ENCODE assay signal across 9 cellular contexts in genomic region chr16:85306071-85306792, GRCh38.
DNase-seq lines count a peak whose midpoint lies in the region; TF ChIP-seq lines count a peak whose summit lies in the region.
"Had no signal": no experiment of that assay in that cellular context is flagged by ENCODE, and none has a peak within 500 bp of the region (broad histone marks: within the 10 kb centered on the region; RNA-seq: fewer than 3 reads in every experiment).

No MANE protein-coding gene starts in this region.

- no peaks in the 10 kb centered on the region for H3K36me3 Mint-ChIP-seq in HFFc6 (ENCODE audit: low read depth)

- H3K27ac Mint-ChIP-seq in HFFc6: peak overlapping the region; percentile 82

- peaks cover 4% of the 10 kb centered on the region; the same call in 1 of the 2 replicates for H3K27me3 Mint-ChIP-seq in HFFc6 (ENCODE audit: insufficient read depth)

- no peak for TF ChIP-seq CTCF in HFFc6 (IDR thresholded peaks at IDR 0.05)
- no peak for TF ChIP-seq CTCF in fibroblast of villous mesenchyme (IDR thresholded peaks at IDR 0.05; ENCODE audit: insufficient read depth, low read depth, low read length)

- no peaks in the 10 kb centered on the region for H3K9me3 Mint-ChIP-seq in HFFc6

- no peak overlapping the region for H3K4me3 ChIP-seq in fibroblast of villous mesenchyme (ENCODE audit: low read depth, low read length)
- H3K4me3 ChIP-seq: SK-N-MC had no signal

- DNase-seq in Daoy (ENCODE audit: low read depth) (peak; percentile 90), HFFc6 (peak; percentile 82), OCI-M1 (lab: John Stamatoyannopoulos, UW) (peak; percentile 78), activated T-helper 1 cell treated with Interleukin-2 at 50 U/mL for 16 hours (ENCODE audit: low read depth) (peak; percentile 50), fibroblast of villous mesenchyme (ENCODE audit: low read depth) (peak; percentile 90), pulmonary artery endothelial cell (ENCODE audit: low read depth, low spot score) (peak; percentile 71), ureter (ENCODE audit: low spot score) (peak; percentile 90), NCI-H128 (lab: John Stamatoyannopoulos, UW; ENCODE audit: unreplicated experiment) (no peak)

- H3K4me1 Mint-ChIP-seq in HFFc6 (ENCODE audit: low read depth): peaks cover 27% of the 10 kb centered on the region

- H3K4me3 Mint-ChIP-seq in HFFc6: peak overlapping the region; percentile 25; the same call in 1 of the 2 replicates
